19 cellular contexts compared by ENCODE assay signal in the genomic region with DNA sequence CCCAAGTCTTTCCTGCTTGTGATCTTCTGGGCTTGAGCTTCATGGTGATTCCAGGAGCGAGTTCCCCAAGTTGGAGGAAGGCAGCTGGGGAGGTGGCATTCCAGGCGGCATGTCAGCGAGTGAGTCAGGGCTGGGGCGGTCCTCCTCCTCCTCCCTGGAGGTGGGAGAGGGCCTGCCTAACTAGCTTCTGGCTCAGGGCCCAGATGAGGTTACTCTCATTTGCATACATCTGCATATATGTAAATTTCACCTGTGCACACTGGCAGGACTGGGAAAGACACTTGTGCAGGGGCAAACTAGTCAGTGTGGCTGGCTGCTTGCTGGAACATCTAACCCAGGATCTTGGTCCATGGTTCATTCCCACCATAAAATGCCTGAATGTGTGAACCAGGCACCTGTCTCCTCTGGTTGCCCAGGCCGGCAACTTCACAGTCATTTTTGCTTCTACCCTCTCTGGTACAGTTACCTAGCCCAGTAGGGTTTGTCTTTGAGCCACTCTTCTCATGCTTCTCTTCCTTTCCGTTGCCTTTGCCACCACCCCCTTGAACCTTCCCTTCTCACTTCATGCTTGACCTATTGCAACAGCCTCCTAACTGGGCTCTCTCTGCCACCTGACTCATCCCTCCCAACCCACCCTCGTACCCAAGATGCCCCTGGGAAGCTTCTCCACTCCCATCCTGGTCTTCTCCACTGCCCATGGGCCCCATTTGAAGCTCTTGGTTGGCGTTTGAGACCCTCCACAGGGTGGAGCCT. TPM values are rescaled to one million over a fixed set of nuclear protein-coding genes. Genes with fewer than 3 reads are reported as not detected.
DNase-seq lines count a peak whose midpoint lies in the region; FAIRE-seq and TF ChIP-seq lines count a peak whose summit lies in the region.
"Had no signal": no experiment of that assay in that cellular context is flagged by ENCODE, and none has a peak within 500 bp of the region (broad histone marks: within the 10 kb centered on the region; RNA-seq: fewer than 3 reads in every experiment).

No MANE protein-coding gene starts in this region.

- TF ChIP-seq CTCF in MCF 10A (IDR thresholded peaks at IDR 0.05; ENCODE audit: unreplicated experiment) = no peak
- no peak for TF ChIP-seq CTCF in breast epithelium (IDR thresholded peaks at IDR 0.05)
- TF ChIP-seq CTCF in bronchial epithelial cell (IDR thresholded peaks at IDR 0.05; ENCODE audit: insufficient read depth, low read length, severe bottlenecking) = no peak

- intact Hi-C loops in MCF 10A (cut with micrococcal nuclease) = no loop called here
- intact Hi-C loops in breast epithelium (cut with DNase I; ENCODE audit: low total_unique reads) = no loop called here

- H3K4me3 ChIP-seq in breast epithelium (no peak overlapping the region), bronchial epithelial cell (ENCODE audit: low read depth, low read length) (no peak overlapping the region)
- H3K4me3 ChIP-seq: gastroesophageal sphincter, tibial nerve had no signal

- H3K4me3 Mint-ChIP-seq in MCF 10A (ENCODE audit: unreplicated experiment) = no peak overlapping the region

- H3K9me3 Mint-ChIP-seq in MCF 10A (ENCODE audit: unreplicated experiment) = no peaks in the 10 kb centered on the region

- no peak for TF ChIP-seq POLR2A in breast epithelium (IDR thresholded peaks at IDR 0.05)

- POLR2A ChIA-PET in MCF 10A (lab: Yijun Ruan, JAX) = interaction anchor here (0.9 to 1.3 kb wide), 3 partner anchors 20 to 79 kb away, joined by 3 to 5 read pairs (median 4); no protein-coding TSS in a partner anchor

- H3K36me3 Mint-ChIP-seq in MCF 10A (ENCODE audit: insufficient read depth, unreplicated experiment) = no peaks in the 10 kb centered on the region

- H3K4me1 Mint-ChIP-seq in MCF 10A (ENCODE audit: insufficient read depth, unreplicated experiment) = peaks cover 6% of the 10 kb centered on the region

- CTCF ChIA-PET in MCF 10A (lab: Yijun Ruan, JAX) = interaction anchor here (0.6 to 12.3 kb wide), 2 partner anchors 37 to 210 kb away, joined by 3 to 241 read pairs; a partner anchor contains a TSS

- DNase-seq in MCF 10A (ENCODE audit: unreplicated experiment) = peak; percentile 50
- no peak for DNase-seq in breast epithelium (ENCODE audit: low spot score in 2 of 2)
- peak; percentile 70 for DNase-seq in NCI-H226
- peak; percentile 35 for DNase-seq in bronchial epithelial cell (ENCODE audit: low read depth)
- DNase-seq in urothelium cell line (ENCODE audit: low spot score) = peak; percentile 79
- no peak for DNase-seq in T-helper 1 cell
- DNase-seq in amniotic stem cell (lab: John Stamatoyannopoulos, UW) = no peak
- DNase-seq in stimulated activated CD4-positive, alpha-beta T cell treated with anti-CD3 and anti-CD28 coated beads, Interleukin-12 subunit alpha, Interleukin-12 subunit beta, amount 100 ng/mL, for 4 hours = no peak
- DNase-seq: activated CD8-positive, alpha-beta memory T cell treated with anti-CD3 and anti-CD28 coated beads for 24 hours; activated naive CD4-positive, alpha-beta T cell; kidney; NCI-H1417; NCI-H510A treated with DMSO at 0.1 percent for 48 hours; SHP77; stimulated activated CD8-positive, alpha-beta memory T cell treated with anti-CD3 and anti-CD28 coated beads, Interleukin-4, amount 100 ng/mL, for 48 hours had no signal

- FAIRE-seq in bronchial epithelial cell (lab: Jason Lieb, UNC) (peak; percentile 18), urothelium cell line (lab: Jason Lieb, UNC) (peak; percentile 68)
- FAIRE-seq: kidney had no signal

- peaks cover 17% of the 10 kb centered on the region for H3K27me3 Mint-ChIP-seq in MCF 10A (ENCODE audit: insufficient read depth, unreplicated experiment)

- peaks cover 0 to 5% of the 10 kb centered on the region in 2 donors for H3K4me1 ChIP-seq in breast epithelium

- H3K9me3 ChIP-seq in breast epithelium = no peaks in the 10 kb centered on the region
- H3K9me3 ChIP-seq: gastroesophageal sphincter, tibial nerve had no signal

- H3K27ac Mint-ChIP-seq in MCF 10A (ENCODE audit: low read depth, unreplicated experiment) = peak overlapping the region; percentile 66
- H3K27ac Mint-ChIP-seq: progenitor cell of endocrine pancreas had no signal

- no peak overlapping the region for H3K27ac ChIP-seq in breast epithelium
- H3K27ac ChIP-seq: gastroesophageal sphincter, tibial nerve had no signal

- H3K36me3 ChIP-seq in breast epithelium (no peaks in the 10 kb centered on the region), bronchial epithelial cell (ENCODE audit: control insufficient read depth, insufficient read depth, low read length) (no peaks in the 10 kb centered on the region)
- H3K36me3 ChIP-seq: gastroesophageal sphincter, tibial nerve had no signal

- peaks cover 4 to 37% of the 10 kb centered on the region in 2 donors for H3K27me3 ChIP-seq in breast epithelium
- H3K27me3 ChIP-seq in bronchial epithelial cell (ENCODE audit: control insufficient read depth, insufficient read depth, low read length) = peaks cover 24% of the 10 kb centered on the region

- no TSS peak for BruUV-seq in MCF 10A (replicated peaks; lab: Mats Ljungman, UMichigan)

RNA-seq across cellular contexts. Expression of a gene that starts 9.6 kb away (rescaled TPM):
- 0.32 and 0.56 TPM in 2 replicates for total RNA-seq in MCF 10A (2022)
- total RNA-seq in breast epithelium = under 1 TPM in 1 of 3 donors, not detected in 2; 0.44 TPM
- not detected in 2 replicates for total RNA-seq in bronchial epithelial cell
- total RNA-seq: tibial nerve had no signal

RNA-seq across cellular contexts. Expression of a gene that starts 35.7 kb away (rescaled TPM):
- total RNA-seq in MCF 10A (2022) = not detected in 2 replicates
- under 1 TPM in 2 of 3 donors, not detected in 1; 0.44 to 0.98 TPM for total RNA-seq in breast epithelium
- total RNA-seq in bronchial epithelial cell = 0.13 TPM in 1 of 2 replicates, not detected in the other
- total RNA-seq: cardiac septum, gastroesophageal sphincter had no signal

Comparison
In these comparisons a context has a peak if more than half of its experiments do, and no peak if none do; other contexts are left out.
1. DNase-seq: peak in MCF 10A (single experiment), NCI-H226 (single experiment), bronchial epithelial cell (single experiment) and urothelium cell line (single experiment); none in breast epithelium (0 of 2), T-helper 1 cell (0 of 5), amniotic stem cell (single experiment) and stimulated activated CD4-positive, alpha-beta T cell treated with anti-CD3 and anti-CD28 coated beads, Interleukin-12 subunit alpha, Interleukin-12 subunit beta, amount 100 ng/mL, for 4 hours (single experiment).